ENCODE assay signal across 2 cellular contexts in genomic region chr17:65278820-65279184, GRCh38.
TF ChIP-seq lines count a peak whose summit lies in the region.

No MANE protein-coding gene starts in this region.

TF ChIP-seq in HCT116, 20 proteins besides CTCF, POLR2A, EP300 and RAD21 (continued from another document):
- TF ChIP-seq EGR1 (IDR thresholded peaks at IDR 0.05; ENCODE audit: low read depth) (no peak), ATF3 (IDR thresholded peaks at IDR 0.05) (no peak), EZH2phosphoT487 (IDR thresholded peaks at IDR 0.05; ENCODE audit: borderline replicate concordance) (no peak), TCF7L2 (IDR thresholded peaks at IDR 0.05; ENCODE audit: borderline replicate concordance, extremely low read depth, insufficient read depth, insufficient read length) (no peak), REST (IDR thresholded peaks at IDR 0.05; ENCODE audit: low read depth) (no peak), CBX3 (IDR thresholded peaks at IDR 0.05; ENCODE audit: low read depth) (no peak), POLR2AphosphoS5 (IDR thresholded peaks at IDR 0.05; ENCODE audit: low read depth, low read length) (no peak), ZFX (IDR thresholded peaks at IDR 0.05) (no peak), ELF1 (IDR thresholded peaks at IDR 0.05; ENCODE audit: borderline replicate concordance, low read depth) (no peak), EZH2 (IDR thresholded peaks at IDR 0.05) (no peak)

TF ChIP-seq in HepG2, 621 proteins besides CTCF, POLR2A, EP300 and RAD21:
- TF ChIP-seq MNT (IDR thresholded peaks at IDR 0.05) (peak; percentile 98), MAX (IDR thresholded peaks at IDR 0.05) (0 out of 2 replicates have a peak, but pooled peaks have one; percentile 11), SALL1 (CRISPR knock-in tag; IDR thresholded peaks at IDR 0.05) (peak; percentile 11; the same call in 1 of the 2 replicates), ZNF343 (CRISPR knock-in tag; IDR thresholded peaks at IDR 0.05) (no peak), E2F2 (CRISPR knock-in tag; IDR thresholded peaks at IDR 0.05; ENCODE audit: borderline replicate concordance) (no peak)
